In genomic region chr20:36018208-36018988, GRCh38 we compare ENCODE assay signal across 1 cellular context.
A peak's percentile ranks its signal among the peaks of the same experiment; 100 is the strongest.
TF ChIP-seq lines count a peak whose summit lies in the region.

No MANE protein-coding gene starts in this region.

TF ChIP-seq in HepG2, 621 proteins besides CTCF, POLR2A, EP300 and RAD21 (continued from another document and continues in another):
- TF ChIP-seq E2F2 (CRISPR knock-in tag; IDR thresholded peaks at IDR 0.05; ENCODE audit: borderline replicate concordance), result no peak
- TF ChIP-seq NR2C2 (CRISPR knock-in tag; IDR thresholded peaks at IDR 0.05; ENCODE audit: borderline replicate concordance), result no peak
- no peak for TF ChIP-seq ZNF136 (CRISPR knock-in tag; IDR thresholded peaks at IDR 0.05; ENCODE audit: low read depth)
- no peak for TF ChIP-seq SPEN (CRISPR knock-in tag; IDR thresholded peaks at IDR 0.05; ENCODE audit: low read depth)
- no peak for TF ChIP-seq ZNF784 (CRISPR knock-in tag; IDR thresholded peaks at IDR 0.05; ENCODE audit: borderline replicate concordance)
- TF ChIP-seq ZNF777 (CRISPR knock-in tag; IDR thresholded peaks at IDR 0.05), result no peak
- peak; percentile 54; the same call in 1 of the 2 replicates for TF ChIP-seq SP5 (CRISPR knock-in tag; IDR thresholded peaks at IDR 0.05; ENCODE audit: borderline replicate concordance, low read depth)
- no peak for TF ChIP-seq ZNF138 (CRISPR knock-in tag; IDR thresholded peaks at IDR 0.05; ENCODE audit: low read depth)
- no peak for TF ChIP-seq CEBPG (CRISPR knock-in tag; IDR thresholded peaks at IDR 0.05)
- no peak for TF ChIP-seq GPBP1L1 (CRISPR knock-in tag; IDR thresholded peaks at IDR 0.05)
- TF ChIP-seq ZNF607 (CRISPR knock-in tag; IDR thresholded peaks at IDR 0.05; ENCODE audit: borderline replicate concordance), result no peak
- TF ChIP-seq ZNF460 (CRISPR knock-in tag; IDR thresholded peaks at IDR 0.05; ENCODE audit: borderline replicate concordance), result no peak
- TF ChIP-seq RBFOX2 (IDR thresholded peaks at IDR 0.05; ENCODE audit: low read depth, low read length), result no peak
- TF ChIP-seq ZMAT5 (CRISPR knock-in tag; IDR thresholded peaks at IDR 0.05; ENCODE audit: borderline replicate concordance, low read depth), result no peak
- no peak for TF ChIP-seq MXD1 (CRISPR knock-in tag; IDR thresholded peaks at IDR 0.05)
- no peak for TF ChIP-seq NFATC3 (CRISPR knock-in tag; IDR thresholded peaks at IDR 0.05)
- TF ChIP-seq ZC3H13 (CRISPR knock-in tag; IDR thresholded peaks at IDR 0.05), result no peak
- TF ChIP-seq ZNF142 (CRISPR knock-in tag; IDR thresholded peaks at IDR 0.05), result no peak
- TF ChIP-seq ZNF616 (CRISPR knock-in tag; IDR thresholded peaks at IDR 0.05; ENCODE audit: low read depth), result no peak
- TF ChIP-seq THAP8 (CRISPR knock-in tag; IDR thresholded peaks at IDR 0.05; ENCODE audit: borderline replicate concordance), result no peak
- no peak for TF ChIP-seq HOXD1 (CRISPR knock-in tag; IDR thresholded peaks at IDR 0.05)
- 0 out of 2 replicates have a peak, but pooled peaks have one; percentile 21 for TF ChIP-seq IKZF5 (CRISPR knock-in tag; IDR thresholded peaks at IDR 0.05)
- no peak for TF ChIP-seq ZNF318 (CRISPR knock-in tag; IDR thresholded peaks at IDR 0.05)
- TF ChIP-seq GFI1 (CRISPR knock-in tag; IDR thresholded peaks at IDR 0.05; ENCODE audit: borderline replicate concordance), result no peak
- TF ChIP-seq ZNF790 (CRISPR knock-in tag; IDR thresholded peaks at IDR 0.05; ENCODE audit: borderline replicate concordance), result no peak
- TF ChIP-seq CBX5 (CRISPR knock-in tag; IDR thresholded peaks at IDR 0.05; ENCODE audit: borderline replicate concordance), result peak; percentile 15; the same call in 1 of the 2 replicates
- 0 out of 2 replicates have a peak, but pooled peaks have one; percentile 29 for TF ChIP-seq GABPB1 (CRISPR knock-in tag; IDR thresholded peaks at IDR 0.05)
- TF ChIP-seq HDAC6 (IDR thresholded peaks at IDR 0.05; ENCODE audit: low read depth, low read length), result no peak
- TF ChIP-seq FOXP1 (IDR thresholded peaks at IDR 0.05), result no peak
- peak; percentile 54 for TF ChIP-seq FOXP1 (CRISPR knock-in tag; IDR thresholded peaks at IDR 0.05)
- no peak for TF ChIP-seq ATRX (CRISPR knock-in tag; IDR thresholded peaks at IDR 0.05; ENCODE audit: borderline replicate concordance)
- TF ChIP-seq AGO2 (optimal IDR thresholded peaks at IDR 0.05; ENCODE audit: low read depth, low read length), result no peak
- no peak for TF ChIP-seq ZNF841 (CRISPR knock-in tag; IDR thresholded peaks at IDR 0.05; ENCODE audit: borderline replicate concordance)
- no peak for TF ChIP-seq TBP (CRISPR knock-in tag; IDR thresholded peaks at IDR 0.05)
- no peak for TF ChIP-seq ATF3 (CRISPR knock-in tag; IDR thresholded peaks at IDR 0.05)
- TF ChIP-seq ZNF230 (CRISPR knock-in tag; IDR thresholded peaks at IDR 0.05), result no peak
- no peak for TF ChIP-seq ZNF749 (CRISPR knock-in tag; IDR thresholded peaks at IDR 0.05; ENCODE audit: borderline replicate concordance)
- no peak for TF ChIP-seq ZNF580 (CRISPR knock-in tag; IDR thresholded peaks at IDR 0.05; ENCODE audit: borderline replicate concordance, low read depth)
- no peak; the same call in 1 of the 2 replicates for TF ChIP-seq HNF4G (IDR thresholded peaks at IDR 0.05; ENCODE audit: borderline replicate concordance, low read depth, low read length)
- TF ChIP-seq HNF4G (CRISPR knock-in tag; IDR thresholded peaks at IDR 0.05; ENCODE audit: borderline replicate concordance, low read depth), result peak; percentile 40; the same call in 1 of the 2 replicates
- no peak for TF ChIP-seq ZNF672 (CRISPR knock-in tag; IDR thresholded peaks at IDR 0.05)
- TF ChIP-seq ZNF451 (CRISPR knock-in tag; IDR thresholded peaks at IDR 0.05), result no peak
